In the genomic region with DNA sequence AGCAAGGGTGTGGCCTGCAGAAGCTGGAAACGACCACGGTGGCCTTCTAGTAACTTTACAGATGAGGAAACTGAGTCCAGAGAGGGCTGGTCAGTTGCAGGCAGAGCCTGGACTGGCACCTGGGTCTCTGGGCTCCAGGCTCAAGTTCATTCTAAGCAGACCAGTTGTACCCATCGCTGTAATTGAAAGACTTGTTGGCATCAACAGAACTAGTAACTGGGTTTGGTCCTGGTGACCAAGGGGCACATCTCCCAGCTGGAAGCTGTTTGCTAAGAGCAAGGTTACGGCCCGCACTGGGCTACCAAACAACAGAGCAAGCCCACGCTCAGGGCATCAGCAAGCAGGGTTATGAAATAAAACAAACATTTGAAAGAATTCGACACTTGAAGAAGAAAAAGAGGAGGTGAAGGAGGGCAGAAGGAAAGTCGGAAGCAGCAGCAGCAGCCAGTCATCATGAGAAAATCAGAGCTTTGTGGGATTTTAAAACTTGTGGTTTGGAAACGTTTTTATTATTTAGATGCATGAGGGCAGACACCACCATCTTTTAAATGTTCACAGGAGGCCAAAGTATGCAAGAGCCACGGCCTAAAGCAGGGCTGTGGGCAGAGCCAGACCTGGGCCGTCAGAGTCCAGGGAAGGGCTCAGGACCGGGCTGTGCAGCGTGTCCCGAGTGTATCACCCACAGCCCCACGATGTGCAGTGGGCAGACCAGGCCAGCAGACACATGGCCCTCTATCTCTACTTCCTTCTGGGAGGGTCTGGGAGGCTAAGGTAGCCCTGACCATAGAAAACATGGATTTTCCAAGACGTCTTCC, we compare ENCODE assay signal across 1 cellular context.
TF ChIP-seq lines count a peak whose summit lies in the region.

No MANE protein-coding gene starts in this region.

TF ChIP-seq in HepG2, 621 proteins besides CTCF, POLR2A, EP300 and RAD21 (continued from another document):
- TF ChIP-seq, protein P1, sequence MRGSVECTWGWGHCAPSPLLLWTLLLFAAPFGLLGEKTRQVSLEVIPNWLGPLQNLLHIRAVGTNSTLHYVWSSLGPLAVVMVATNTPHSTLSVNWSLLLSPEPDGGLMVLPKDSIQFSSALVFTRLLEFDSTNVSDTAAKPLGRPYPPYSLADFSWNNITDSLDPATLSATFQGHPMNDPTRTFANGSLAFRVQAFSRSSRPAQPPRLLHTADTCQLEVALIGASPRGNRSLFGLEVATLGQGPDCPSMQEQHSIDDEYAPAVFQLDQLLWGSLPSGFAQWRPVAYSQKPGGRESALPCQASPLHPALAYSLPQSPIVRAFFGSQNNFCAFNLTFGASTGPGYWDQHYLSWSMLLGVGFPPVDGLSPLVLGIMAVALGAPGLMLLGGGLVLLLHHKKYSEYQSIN (CRISPR knock-in tag; IDR thresholded peaks at IDR 0.05; ENCODE audit: borderline replicate concordance) = no peak
- no peak for TF ChIP-seq ZNF780A (CRISPR knock-in tag; IDR thresholded peaks at IDR 0.05)
- TF ChIP-seq ZNF749 (CRISPR knock-in tag; IDR thresholded peaks at IDR 0.05; ENCODE audit: borderline replicate concordance) = no peak
- no peak for TF ChIP-seq PRMT3 (CRISPR knock-in tag; IDR thresholded peaks at IDR 0.05; ENCODE audit: borderline replicate concordance, low read depth)
- TF ChIP-seq, protein P2, sequence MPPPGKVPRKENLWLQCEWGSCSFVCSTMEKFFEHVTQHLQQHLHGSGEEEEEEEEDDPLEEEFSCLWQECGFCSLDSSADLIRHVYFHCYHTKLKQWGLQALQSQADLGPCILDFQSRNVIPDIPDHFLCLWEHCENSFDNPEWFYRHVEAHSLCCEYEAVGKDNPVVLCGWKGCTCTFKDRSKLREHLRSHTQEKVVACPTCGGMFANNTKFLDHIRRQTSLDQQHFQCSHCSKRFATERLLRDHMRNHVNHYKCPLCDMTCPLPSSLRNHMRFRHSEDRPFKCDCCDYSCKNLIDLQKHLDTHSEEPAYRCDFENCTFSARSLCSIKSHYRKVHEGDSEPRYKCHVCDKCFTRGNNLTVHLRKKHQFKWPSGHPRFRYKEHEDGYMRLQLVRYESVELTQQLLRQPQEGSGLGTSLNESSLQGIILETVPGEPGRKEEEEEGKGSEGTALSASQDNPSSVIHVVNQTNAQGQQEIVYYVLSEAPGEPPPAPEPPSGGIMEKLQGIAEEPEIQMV (CRISPR knock-in tag; IDR thresholded peaks at IDR 0.05; ENCODE audit: low read depth) = no peak
- TF ChIP-seq TBX2 (CRISPR knock-in tag; IDR thresholded peaks at IDR 0.05; ENCODE audit: borderline replicate concordance) = no peak
